In genomic region chr11:7515544-7515943, GRCh38 we compare ENCODE assay signal across 1 cellular context.
TF ChIP-seq lines count a peak whose summit lies in the region.

No MANE protein-coding gene starts in this region.

TF ChIP-seq in HepG2, 621 proteins besides CTCF, POLR2A, EP300 and RAD21 (continues in another document):
- no peak for TF ChIP-seq NCOA1 (CRISPR knock-in tag; IDR thresholded peaks at IDR 0.05)
- TF ChIP-seq KDM5A (IDR thresholded peaks at IDR 0.05; ENCODE audit: borderline replicate concordance, low read length), result no peak
- peak; percentile 40; the same call in 1 of the 2 replicates for TF ChIP-seq HDAC1 (CRISPR knock-in tag; IDR thresholded peaks at IDR 0.05)
- TF ChIP-seq ZNF12 (CRISPR knock-in tag; IDR thresholded peaks at IDR 0.05), result no peak
- peak; percentile 68 for TF ChIP-seq PAXIP1 (CRISPR knock-in tag; conservative IDR thresholded peaks at IDR 0.05)
- TF ChIP-seq HNF4A (CRISPR knock-in tag; IDR thresholded peaks at IDR 0.05), result peak; percentile 63
- TF ChIP-seq ZSCAN21 (CRISPR knock-in tag; IDR thresholded peaks at IDR 0.05; ENCODE audit: borderline replicate concordance), result no peak
- no peak for TF ChIP-seq KLF15 (CRISPR knock-in tag; IDR thresholded peaks at IDR 0.05; ENCODE audit: borderline replicate concordance)
- TF ChIP-seq ZNF142 (CRISPR knock-in tag; IDR thresholded peaks at IDR 0.05), result no peak
- 0 out of 2 replicates have a peak, but pooled peaks have one; percentile 31 for TF ChIP-seq NR2F2 (IDR thresholded peaks at IDR 0.05; ENCODE audit: borderline replicate concordance, low read depth)
- TF ChIP-seq SOX13 (IDR thresholded peaks at IDR 0.05), result no peak
- TF ChIP-seq SOX13 (CRISPR knock-in tag; conservative IDR thresholded peaks at IDR 0.05 in 1 of 2, IDR thresholded peaks at IDR 0.05 in 1 of 2), result 0 out of 4 replicates have a peak, but pooled peaks of 1 of the 2 experiments have one; percentile 25
- no peak for TF ChIP-seq MYPOP (CRISPR knock-in tag; IDR thresholded peaks at IDR 0.05)
- 0 out of 2 replicates have a peak, but pooled peaks have one; percentile 21 for TF ChIP-seq SAP130 (CRISPR knock-in tag; IDR thresholded peaks at IDR 0.05; ENCODE audit: low read depth)
- TF ChIP-seq BCL6 (CRISPR knock-in tag; IDR thresholded peaks at IDR 0.05), result peak; percentile 47
- 0 out of 2 replicates have a peak, but pooled peaks have one; percentile 30 for TF ChIP-seq ZNF670 (CRISPR knock-in tag; IDR thresholded peaks at IDR 0.05; ENCODE audit: borderline replicate concordance)
- 0 out of 2 replicates have a peak, but pooled peaks have one; percentile 37 for TF ChIP-seq HDAC2 (CRISPR knock-in tag; IDR thresholded peaks at IDR 0.05)
- TF ChIP-seq ZNF749 (CRISPR knock-in tag; IDR thresholded peaks at IDR 0.05; ENCODE audit: borderline replicate concordance), result no peak
- no peak for TF ChIP-seq SOX5 (CRISPR knock-in tag; IDR thresholded peaks at IDR 0.05; ENCODE audit: borderline replicate concordance)
- no peak for TF ChIP-seq ZKSCAN8 (CRISPR knock-in tag; IDR thresholded peaks at IDR 0.05; ENCODE audit: borderline replicate concordance)
- no peak for TF ChIP-seq ZNF761 (CRISPR knock-in tag; conservative IDR thresholded peaks at IDR 0.05)
- TF ChIP-seq FOXP1 (IDR thresholded peaks at IDR 0.05), result no peak
- TF ChIP-seq FOXP1 (CRISPR knock-in tag; IDR thresholded peaks at IDR 0.05), result 0 out of 2 replicates have a peak, but pooled peaks have one; percentile 27
- 0 out of 2 replicates have a peak, but pooled peaks have one; percentile 25 for TF ChIP-seq NR2F6 (IDR thresholded peaks at IDR 0.05)
- 0 out of 2 replicates have a peak, but pooled peaks have one; percentile 6 for TF ChIP-seq NR2F6 (CRISPR knock-in tag; IDR thresholded peaks at IDR 0.05)
- TF ChIP-seq ZNF607 (CRISPR knock-in tag; IDR thresholded peaks at IDR 0.05; ENCODE audit: borderline replicate concordance), result no peak
- no peak for TF ChIP-seq ZNF784 (CRISPR knock-in tag; IDR thresholded peaks at IDR 0.05; ENCODE audit: borderline replicate concordance)
- no peak for TF ChIP-seq ZNF460 (CRISPR knock-in tag; IDR thresholded peaks at IDR 0.05; ENCODE audit: borderline replicate concordance)
- no peak for TF ChIP-seq ETV6 (CRISPR knock-in tag; conservative IDR thresholded peaks at IDR 0.05)
- no peak for TF ChIP-seq ZNF766 (CRISPR knock-in tag; IDR thresholded peaks at IDR 0.05; ENCODE audit: borderline replicate concordance)
- TF ChIP-seq TIGD3 (CRISPR knock-in tag; IDR thresholded peaks at IDR 0.05; ENCODE audit: borderline replicate concordance), result no peak
- TF ChIP-seq FOXP4 (CRISPR knock-in tag; IDR thresholded peaks at IDR 0.05), result peak; percentile 22; the same call in 1 of the 2 replicates
- 0 out of 2 replicates have a peak, but pooled peaks have one; percentile 26 for TF ChIP-seq RARA (CRISPR knock-in tag; IDR thresholded peaks at IDR 0.05)
- TF ChIP-seq CAMTA2 (CRISPR knock-in tag; IDR thresholded peaks at IDR 0.05; ENCODE audit: borderline replicate concordance), result no peak
- no peak for TF ChIP-seq HHEX (CRISPR knock-in tag; IDR thresholded peaks at IDR 0.05)
- TF ChIP-seq NR2F1 (CRISPR knock-in tag; IDR thresholded peaks at IDR 0.05), result peak in 1 of 2 experiments; percentile 8; a peak in 1 of 4 replicates
- no peak for TF ChIP-seq SOX6 (IDR thresholded peaks at IDR 0.05)
- peak; percentile 28; the same call in 1 of the 2 replicates for TF ChIP-seq SOX6 (CRISPR knock-in tag; IDR thresholded peaks at IDR 0.05)
- peak; percentile 37; the same call in 1 of the 2 replicates for TF ChIP-seq ARID5B (CRISPR knock-in tag; IDR thresholded peaks at IDR 0.05)
- no peak for TF ChIP-seq SIN3A (IDR thresholded peaks at IDR 0.05; ENCODE audit: borderline replicate concordance, low read depth, low read length)
